Comparison of ENCODE assay signal across 33 cellular contexts in genomic region chr11:17547932-17548331, GRCh38. TPM values are rescaled to one million over a fixed set of nuclear protein-coding genes. Genes with fewer than 3 reads are reported as not detected.
DNase-seq lines count a peak whose midpoint lies in the region; ATAC-seq, FAIRE-seq and TF ChIP-seq lines count a peak whose summit lies in the region.
"Had no signal": no experiment of that assay in that cellular context is flagged by ENCODE, and none has a peak within 500 bp of the region (broad histone marks: within the 10 kb centered on the region; RNA-seq: fewer than 3 reads in every experiment).

No MANE protein-coding gene starts in this region.

- POLR2A ChIA-PET in AG04450 (lab: Yijun Ruan, JAX) = no interaction called here

- H3K79me2 ChIP-seq in keratinocyte (ENCODE audit: control insufficient read depth, insufficient read depth, low read length) = no peaks in the 10 kb centered on the region
- H3K79me2 ChIP-seq: parathyroid adenoma had no signal

- in situ Hi-C loops in astrocyte of the spinal cord (cut with HindIII; ENCODE audit: low sequenced_read_pairs) = no loop called here

- H3K36me3 ChIP-seq in H7 (replicated peaks; ENCODE audit: control insufficient read depth, insufficient read depth, low read length) (no peaks in the 10 kb centered on the region), keratinocyte (ENCODE audit: control insufficient read depth in 2 of 2, extremely low read depth in 1 of 2, insufficient read depth in 2 of 2, low read length in 2 of 2) (no peaks in the 10 kb centered on the region)
- H3K36me3 ChIP-seq: sigmoid colon had no signal

- H3K4me1 ChIP-seq in keratinocyte (ENCODE audit: control insufficient read depth, extremely low read depth, insufficient read depth, low read length) (no peaks in the 10 kb centered on the region), foreskin keratinocyte (no peaks in the 10 kb centered on the region)
- H3K4me1 ChIP-seq: parathyroid adenoma had no signal

- H3K4me3 ChIP-seq in AG04450 (ENCODE audit: low read depth, low read length) (no peak overlapping the region), H7 (ENCODE audit: insufficient read depth, low read depth, low read length) (no peak overlapping the region), astrocyte of the spinal cord (ENCODE audit: low read depth, low read length) (no peak overlapping the region), keratinocyte (ENCODE audit: control insufficient read depth in 2 of 3, extremely low read depth in 1 of 3, insufficient read depth in 2 of 3, low read depth in 1 of 3, low read length in 3 of 3) (no peak overlapping the region)
- H3K4me3 ChIP-seq: sigmoid colon had no signal

- H2AFZ ChIP-seq in keratinocyte (ENCODE audit: control insufficient read depth, low read length) = no peak overlapping the region
- H2AFZ ChIP-seq: parathyroid adenoma had no signal

- DNase-seq in AG04450 (ENCODE audit: low read depth, low spot score) (no peak), H7 (peak; percentile 80), astrocyte of the spinal cord (ENCODE audit: low read depth, low spot score) (no peak), keratinocyte (ENCODE audit: low read depth, low spot score) (no peak), foreskin keratinocyte (no peak), putamen (ENCODE audit: low spot score) (no peak), HUDEP-2 (lab: John Stamatoyannopoulos, UW; ENCODE audit: unreplicated experiment in 76 of 76) (no peak), GDM1 (lab: John Stamatoyannopoulos, UW) (no peak)
- DNase-seq: activated CD4-positive, alpha-beta T cell treated with anti-CD3 and anti-CD28 coated beads, Interleukin-2, amount 50 U/mL, for 48 hours; activated CD4-positive, CD25-positive, alpha-beta regulatory T cell; activated CD8-positive, alpha-beta memory T cell treated with anti-CD3 and anti-CD28 coated beads, Interleukin-2, amount 50 U/mL, for 4 hours; activated naive CD8-positive, alpha-beta T cell treated with anti-CD3 and anti-CD28 coated beads for 36 hours; effector CD8-positive, alpha-beta T cell; foreskin fibroblast; GF-D8; NCI-H1105; NCI-H1930; NCI-H2227 treated with DMSO at 0.1 percent for 48 hours; NCI-H748 treated with DMSO at 0.1 percent for 48 hours; sigmoid colon; stimulated activated CD4-positive, alpha-beta T cell treated with anti-CD3 and anti-CD28 coated beads, Interleukin-15, amount 100 ng/mL, for 24 hours had no signal

- H3K9me3 ChIP-seq in AG04450 (ENCODE audit: control insufficient read depth, insufficient read depth, low read length) = no peaks in the 10 kb centered on the region; the same call in 1 of the 2 replicates
- H3K9me3 ChIP-seq in keratinocyte (ENCODE audit: control insufficient read depth, low read depth, low read length) = no peaks in the 10 kb centered on the region
- H3K9me3 ChIP-seq: sigmoid colon had no signal

- no peak overlapping the region for H3K27ac ChIP-seq in AG04450 (ENCODE audit: low read depth, low read length)
- no peak overlapping the region for H3K27ac ChIP-seq in keratinocyte (ENCODE audit: control insufficient read depth, insufficient read depth, low read length)
- H3K27ac ChIP-seq in foreskin keratinocyte = no peak overlapping the region
- H3K27ac ChIP-seq: HL-60, parathyroid adenoma, sigmoid colon had no signal

- no peak for FAIRE-seq in keratinocyte (lab: Jason Lieb, UNC)
- FAIRE-seq: astrocyte, colon, D721Med, H54 had no signal

- dilution Hi-C loops in keratinocyte (cut with MboI; ENCODE audit: extremely low pct_ligation_motif_present, low sequenced_read_pairs) = no loop called here

- H4K20me1 ChIP-seq in keratinocyte (ENCODE audit: control insufficient read depth, extremely low read depth, insufficient read depth, low read length) = peaks cover 2% of the 10 kb centered on the region

- 0 out of 2 replicates have a peak, but pooled peaks have one; percentile 3 for TF ChIP-seq CTCF in AG04450 (IDR thresholded peaks at IDR 0.05; ENCODE audit: low read depth, low read length)
- TF ChIP-seq CTCF in astrocyte of the spinal cord (IDR thresholded peaks at IDR 0.05; ENCODE audit: low read depth, low read length) = peak; percentile 8
- peak in 2 of 3 experiments; percentile 16 to 23 for TF ChIP-seq CTCF in keratinocyte (optimal IDR thresholded peaks at IDR 0.05 in 1 of 3, IDR thresholded peaks at IDR 0.05 in 1 of 3, conservative IDR thresholded peaks at IDR 0.05 in 1 of 3; ENCODE audit: extremely low read depth in 1 of 3, insufficient read depth in 2 of 3, low read length in 3 of 3)
- no peak for TF ChIP-seq CTCF in foreskin keratinocyte (conservative IDR thresholded peaks at IDR 0.05)

- CTCF ChIA-PET in AG04450 (lab: Charles Lee) = interaction anchor here (0.7 kb wide), 1 partner anchor 691 kb away, joined by 4 read pairs; no protein-coding TSS in a partner anchor

- no peak overlapping the region for H3K4me2 ChIP-seq in keratinocyte (ENCODE audit: control insufficient read depth, extremely low read depth, insufficient read depth, low read depth, low read length)

- H3K27me3 ChIP-seq in AG04450 (ENCODE audit: control insufficient read depth, insufficient read depth, low read length) = peaks cover 15% of the 10 kb centered on the region
- peaks cover 13% of the 10 kb centered on the region for H3K27me3 ChIP-seq in H7 (ENCODE audit: control insufficient read depth, insufficient read depth, low read length)
- peaks cover 28% of the 10 kb centered on the region for H3K27me3 ChIP-seq in keratinocyte (ENCODE audit: control insufficient read depth, extremely low read depth, insufficient read depth, low read length)
- H3K27me3 ChIP-seq in foreskin keratinocyte = peaks cover 36% of the 10 kb centered on the region

- no peak for ATAC-seq in foreskin keratinocyte

- H3K9me1 ChIP-seq in keratinocyte (ENCODE audit: control insufficient read depth, extremely low read depth, insufficient read depth, low read length) = no peaks in the 10 kb centered on the region

- H3K9ac ChIP-seq in keratinocyte (ENCODE audit: control insufficient read depth, extremely low read depth, insufficient read depth, low read length) = no peak overlapping the region
- H3K9ac ChIP-seq: parathyroid adenoma had no signal

RNA-seq across cellular contexts. Expression of gene OTOG, which starts 0.9 kb away (rescaled TPM):
- not detected in 2 replicates for polyA plus RNA-seq in AG04450 (2011; rRNA removed)
- polyA minus RNA-seq in AG04450 (2011; rRNA and poly(A)+ RNA removed) = not detected in 2 replicates
- 0.69 and 1.1 TPM in 2 replicates for total RNA-seq in H7 (2014; rRNA removed; shearing (Covaris generic))
- polyA plus RNA-seq in keratinocyte = not detected in 3 replicates
- not detected for polyA plus RNA-seq in keratinocyte (2011; ENCODE audit: low read depth)
- polyA plus RNA-seq in keratinocyte (2011; cell fraction: cytosol; rRNA removed) = not detected in 2 replicates
- polyA plus RNA-seq in keratinocyte (2011; cell fraction: nucleus; rRNA removed) = not detected in 2 replicates
- polyA plus RNA-seq in keratinocyte (2012; ENCODE audit: low replicate concordance) = not detected in 2 replicates
- polyA minus RNA-seq in keratinocyte = not detected in 3 replicates
- polyA minus RNA-seq in keratinocyte (2011; cell fraction: cytosol; rRNA and poly(A)+ RNA removed) = not detected
- not detected in 2 replicates for polyA minus RNA-seq in keratinocyte (2011; cell fraction: nucleus; rRNA and poly(A)+ RNA removed)
- not detected in 2 replicates for total RNA-seq in foreskin keratinocyte
- not detected in 2 replicates for polyA plus RNA-seq in foreskin keratinocyte
- total RNA-seq: activated naive CD8-positive, alpha-beta T cell treated with anti-CD3 and anti-CD28 coated beads for 36 hours; activated T-helper 2 cell treated with anti-CD3 and anti-CD28 coated beads, Interferon-gamma antibody, Interleukin-2, Interleukin-4, amounts not matched to agents 10 μg/mL and 5 μg/mL and 100 μg/mL, durations not matched to agents 14 hours and 24 hours and 36 hours; astrocyte; liver; mononuclear cell; natural killer cell treated with Interleukin-12 subunit alpha and Interleukin-12 subunit beta and Interleukin-15 and Interleukin-18, amount 100 ng/mL, for 72 hours; OCI-LY7 had no signal
- polyA plus RNA-seq: esophagus, liver had no signal

RNA-seq across cellular contexts. Expression of gene USH1C, which starts 3.7 kb away (rescaled TPM):
- polyA plus RNA-seq in AG04450 (2011; rRNA removed) (not detected in 2 replicates), keratinocyte (not detected in 3 replicates), foreskin keratinocyte (not detected in 2 replicates)
- polyA minus RNA-seq in AG04450 (2011; rRNA and poly(A)+ RNA removed) = not detected in 2 replicates
- 0.55 and 0.81 TPM in 2 replicates for total RNA-seq in H7 (2014; rRNA removed; shearing (Covaris generic))
- polyA plus RNA-seq in keratinocyte (2011; ENCODE audit: low read depth) = not detected
- polyA plus RNA-seq in keratinocyte (2011; cell fraction: cytosol; rRNA removed) = not detected in 2 replicates
- not detected in 2 replicates for polyA plus RNA-seq in keratinocyte (2011; cell fraction: nucleus; rRNA removed)
- not detected in 2 replicates for polyA plus RNA-seq in keratinocyte (2012; ENCODE audit: low replicate concordance)
- polyA minus RNA-seq in keratinocyte = not detected in 3 replicates
- polyA minus RNA-seq in keratinocyte (2011; cell fraction: cytosol; rRNA and poly(A)+ RNA removed) = not detected
- not detected in 2 replicates for polyA minus RNA-seq in keratinocyte (2011; cell fraction: nucleus; rRNA and poly(A)+ RNA removed)
- not detected in 2 replicates for total RNA-seq in foreskin keratinocyte
- total RNA-seq: activated naive CD8-positive, alpha-beta T cell treated with anti-CD3 and anti-CD28 coated beads for 36 hours; activated T-helper 2 cell treated with anti-CD3 and anti-CD28 coated beads, Interferon-gamma antibody, Interleukin-2, Interleukin-4, amounts not matched to agents 10 μg/mL and 5 μg/mL and 100 μg/mL, durations not matched to agents 14 hours and 24 hours and 36 hours; astrocyte; mononuclear cell; natural killer cell treated with Interleukin-12 subunit alpha and Interleukin-12 subunit beta and Interleukin-15 and Interleukin-18, amount 100 ng/mL, for 72 hours; OCI-LY7 had no signal
